In the genomic region with DNA sequence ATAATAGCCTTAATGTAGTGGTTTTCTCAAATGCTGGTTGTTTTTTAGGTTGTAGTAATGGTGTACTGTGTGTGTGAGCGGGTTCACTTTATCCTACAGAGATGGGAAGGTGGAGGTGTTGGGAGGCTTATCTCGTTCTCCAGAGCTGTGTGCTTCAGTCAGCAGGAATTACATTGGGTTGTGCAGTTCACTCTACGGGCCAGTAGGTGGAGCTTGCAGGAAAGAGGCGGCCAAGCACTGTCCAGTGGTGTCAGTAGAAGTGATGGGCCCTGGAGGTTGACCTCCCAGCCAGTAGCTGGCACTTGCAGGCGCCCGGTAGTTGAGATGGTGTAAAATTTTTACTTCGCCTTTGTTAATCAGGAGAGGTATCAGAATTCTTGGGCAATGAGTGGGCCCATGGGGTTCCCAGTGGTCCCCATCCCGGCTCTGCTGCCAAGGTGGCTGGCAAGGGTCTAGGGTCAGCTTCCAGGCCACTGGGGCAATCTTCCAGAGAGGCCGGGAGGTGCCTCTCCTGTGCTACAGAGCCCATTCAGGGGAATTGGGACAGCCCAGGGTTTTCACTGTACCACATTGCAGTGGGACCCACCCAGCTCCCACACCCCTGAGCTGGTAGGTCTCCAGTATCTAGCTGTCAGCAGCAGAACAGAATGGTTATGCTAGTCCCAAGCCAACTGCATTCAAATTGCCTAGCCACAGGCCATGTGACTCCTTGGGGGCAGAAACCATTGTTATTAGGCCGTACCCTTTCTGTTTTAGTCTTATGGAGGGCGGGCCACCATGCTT, we compare ENCODE assay signal across 9 cellular contexts. TPM values are rescaled to one million over a fixed set of nuclear protein-coding genes. Genes with fewer than 3 reads are reported as not detected.
A peak's percentile ranks its signal among the peaks of the same experiment; 100 is the strongest.
DNase-seq lines count a peak whose midpoint lies in the region; ATAC-seq and TF ChIP-seq lines count a peak whose summit lies in the region.
"Had no signal": no experiment of that assay in that cellular context is flagged by ENCODE, and none has a peak within 500 bp of the region (broad histone marks: within the 10 kb centered on the region; RNA-seq: fewer than 3 reads in every experiment).

No MANE protein-coding gene starts in this region.

- H3K4me3 Mint-ChIP-seq in CD14-positive monocyte: no peak overlapping the region
- no peak overlapping the region for H3K4me3 Mint-ChIP-seq in activated CD4-positive, alpha-beta T cell treated with anti-CD3 and anti-CD28 coated beads, Interleukin-2, amount 10 ng/mL, durations not matched to agents 24 days and 14 days

- TF ChIP-seq CTCF in CD14-positive monocyte (IDR thresholded peaks at IDR 0.05) (peak; percentile 90), dorsolateral prefrontal cortex (IDR thresholded peaks at IDR 0.05 in 54 of 56, conservative IDR thresholded peaks at IDR 0.05 in 2 of 56; ENCODE audit: low read depth in 1 of 56, partially characterized antibody in 56 of 56) (peak; percentile 69 to 96 (median 88))

- peak; percentile 88 for ATAC-seq in GM19023 (IDR thresholded peaks at IDR 0.05; ENCODE audit: unreplicated experiment)
- peak; percentile 87 for ATAC-seq in HG03135 (IDR thresholded peaks at IDR 0.05; ENCODE audit: unreplicated experiment)

- H3K27me3 ChIP-seq in dorsolateral prefrontal cortex: no peaks in the 10 kb centered on the region

- peak overlapping the region in 2 of 7 donors; percentile 14 to 17 for H3K27ac Mint-ChIP-seq in CD14-positive monocyte
- no peak overlapping the region for H3K27ac Mint-ChIP-seq in activated CD4-positive, alpha-beta T cell treated with anti-CD3 and anti-CD28 coated beads, Interleukin-2, amount 10 ng/mL, durations not matched to agents 24 days and 14 days

- H3K27ac ChIP-seq in dorsolateral prefrontal cortex: peak overlapping the region in 38 of 59 donors; percentile 5 to 76 (median 39)
- H3K27ac ChIP-seq: SK-N-MC had no signal

- no peaks in the 10 kb centered on the region for H3K27me3 Mint-ChIP-seq in CD14-positive monocyte (ENCODE audit: low read depth in 3 of 3)
- no peaks in the 10 kb centered on the region for H3K27me3 Mint-ChIP-seq in activated CD4-positive, alpha-beta T cell treated with anti-CD3 and anti-CD28 coated beads, Interleukin-2, amount 10 ng/mL, durations not matched to agents 24 days and 14 days

- H3K4me1 Mint-ChIP-seq in CD14-positive monocyte: peaks cover 5% of the 10 kb centered on the region
- peaks cover 31% of the 10 kb centered on the region for H3K4me1 Mint-ChIP-seq in activated CD4-positive, alpha-beta T cell treated with anti-CD3 and anti-CD28 coated beads, Interleukin-2, amount 10 ng/mL, durations not matched to agents 24 days and 14 days

- DNase-seq in CD14-positive monocyte (ENCODE audit: low spot score) (peak; percentile 63), NCI-H446 treated with DMSO at 0.1 percent for 48 hours (lab: John Stamatoyannopoulos, UW) (peak; percentile 4), dorsolateral prefrontal cortex (peak; percentile 8 to 82 (median 68)), lung microvascular endothelial cell (ENCODE audit: low read depth in 2 of 2) (peak; percentile 82 to 84)
- DNase-seq in activated CD4-positive, alpha-beta T cell treated with anti-CD3 and anti-CD28 coated beads, Interleukin-2, amount 10 ng/mL, durations not matched to agents 24 days and 14 days: peak; percentile 87
- peak; percentile 70 for DNase-seq in stimulated activated CD8-positive, alpha-beta memory T cell treated with anti-CD3 and anti-CD28 coated beads, Interleukin-4, amount 100 ng/mL, for 48 hours

- no peak overlapping the region for H3K4me3 ChIP-seq in dorsolateral prefrontal cortex
- H3K4me3 ChIP-seq: SK-N-MC had no signal

- intact Hi-C loops in CD14-positive monocyte (cut with micrococcal nuclease) (loop anchor here (5.0 kb wide), 1 partner anchor 106 kb away; no protein-coding TSS in a partner anchor), dorsolateral prefrontal cortex (cut with DNase I) (loop anchor here in 1 of 2 donors (2.0 to 5.0 kb wide), 2 partner anchors 61 to 104 kb away; partner anchors contain the start of gene TMEM123)
- intact Hi-C loops in activated CD4-positive, alpha-beta T cell treated with anti-CD3 and anti-CD28 coated beads, Interleukin-2, amount 10 ng/mL, durations not matched to agents 24 days and 14 days (cut with micrococcal nuclease): loop anchor here (1.0 kb wide), 1 partner anchor 104 kb away; no protein-coding TSS in a partner anchor

- peaks cover 51 to 63% of the 10 kb centered on the region in 2 donors for H3K36me3 Mint-ChIP-seq in CD14-positive monocyte
- peaks cover 49% of the 10 kb centered on the region for H3K36me3 Mint-ChIP-seq in activated CD4-positive, alpha-beta T cell treated with anti-CD3 and anti-CD28 coated beads, Interleukin-2, amount 10 ng/mL, durations not matched to agents 24 days and 14 days (ENCODE audit: low read depth)

- no peaks in the 10 kb centered on the region for H3K9me3 Mint-ChIP-seq in CD14-positive monocyte
- H3K9me3 Mint-ChIP-seq in activated CD4-positive, alpha-beta T cell treated with anti-CD3 and anti-CD28 coated beads, Interleukin-2, amount 10 ng/mL, durations not matched to agents 24 days and 14 days: peaks cover 4% of the 10 kb centered on the region

RNA-seq across cellular contexts. Expression of gene BIRC2, which starts 43.8 kb away (rescaled TPM):
- polyA plus RNA-seq in CD14-positive monocyte: 10 to 100 TPM; 50.2 to 54.7 TPM
- 27.8 and 30.8 TPM in 2 replicates for total RNA-seq in activated CD4-positive, alpha-beta T cell treated with anti-CD3 and anti-CD28 coated beads, Interleukin-2, amount 10 ng/mL, durations not matched to agents 24 days and 14 days
- total RNA-seq in dorsolateral prefrontal cortex (10 to 100 TPM; 29.0 to 61.1 (median 39.8) TPM), lung microvascular endothelial cell (38.4 and 44.4 TPM in 2 replicates)

Comparison
In these comparisons a context has a peak if more than half of its experiments do, and no peak if none do; other contexts are left out.
1. DNase-seq: peak in every context shown above with its lines; median percentile 87 in activated CD4-positive, alpha-beta T cell treated with anti-CD3 and anti-CD28 coated beads, Interleukin-2, amount 10 ng/mL, durations not matched to agents 24 days and 14 days; 83 in lung microvascular endothelial cell; 70 in stimulated activated CD8-positive, alpha-beta memory T cell treated with anti-CD3 and anti-CD28 coated beads, Interleukin-4, amount 100 ng/mL, for 48 hours; 68 in dorsolateral prefrontal cortex; 63 in CD14-positive monocyte; 4 in NCI-H446 treated with DMSO at 0.1 percent for 48 hours.